In the genomic region with DNA sequence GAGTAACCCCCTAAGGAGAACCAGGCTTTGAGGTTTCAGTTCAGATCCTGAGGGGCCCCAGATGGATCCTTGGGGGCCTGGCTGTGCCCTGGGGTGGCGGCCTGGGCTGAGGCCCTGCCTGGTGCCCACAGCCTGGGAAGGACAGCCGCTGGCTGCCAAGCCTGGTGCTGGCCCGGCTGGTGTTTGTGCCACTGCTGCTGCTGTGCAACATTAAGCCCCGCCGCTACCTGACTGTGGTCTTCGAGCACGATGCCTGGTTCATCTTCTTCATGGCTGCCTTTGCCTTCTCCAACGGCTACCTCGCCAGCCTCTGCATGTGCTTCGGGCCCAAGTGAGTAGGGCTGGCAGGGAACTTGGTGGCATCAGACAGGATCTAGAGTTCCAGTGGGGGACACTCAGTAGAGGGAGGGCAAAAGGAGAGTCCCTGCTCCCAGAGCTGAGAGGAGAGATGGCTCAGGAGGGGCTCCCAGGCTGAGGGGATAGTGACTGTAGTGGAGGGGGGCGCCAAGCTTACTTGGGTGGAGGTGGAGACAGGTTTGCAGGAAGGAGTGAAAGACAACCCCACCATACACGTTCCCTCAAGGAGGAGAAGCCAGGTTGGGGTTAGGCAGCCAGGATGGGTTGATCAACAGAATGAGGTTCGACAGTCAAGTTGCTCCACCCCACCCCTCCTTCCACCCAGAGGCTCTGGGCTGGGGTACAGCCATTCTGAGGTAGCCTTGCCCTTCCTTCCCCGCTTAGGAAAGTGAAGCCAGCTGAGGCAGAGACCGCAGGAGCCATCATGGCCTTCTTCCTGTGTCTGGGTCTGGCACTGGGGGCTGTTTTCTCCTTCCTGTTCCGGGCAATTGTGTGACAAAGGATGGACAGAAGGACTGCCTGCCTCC, we compare ENCODE assay signal across 14 cellular contexts. TPM values are rescaled to one million over a fixed set of nuclear protein-coding genes. Genes with fewer than 3 reads are reported as not detected.
A peak's percentile ranks its signal among the peaks of the same experiment; 100 is the strongest.
DNase-seq lines count a peak whose midpoint lies in the region; ATAC-seq and TF ChIP-seq lines count a peak whose summit lies in the region.
"Had no signal": no experiment of that assay in that cellular context is flagged by ENCODE, and none has a peak within 500 bp of the region (broad histone marks: within the 10 kb centered on the region; RNA-seq: fewer than 3 reads in every experiment).

No MANE protein-coding gene starts in this region.

- no peak overlapping the region for H4K91ac ChIP-seq in mesenchymal stem cell (ENCODE audit: low read length)

- H3K27ac Mint-ChIP-seq in activated CD8-positive, alpha-beta memory T cell treated with anti-CD3 and anti-CD28 coated beads, Interleukin-2, amount 10 ng/mL, durations not matched to agents 7 days and 5 days = peak overlapping the region; percentile 54
- H3K27ac Mint-ChIP-seq: activated T-cell treated with anti-CD3 and anti-CD28 coated beads, Interleukin-2, amount 50 U/mL, for 24 hours had no signal

- no peak overlapping the region for H3K4me3 Mint-ChIP-seq in activated CD8-positive, alpha-beta memory T cell treated with anti-CD3 and anti-CD28 coated beads, Interleukin-2, amount 10 ng/mL, durations not matched to agents 7 days and 5 days
- H3K4me3 Mint-ChIP-seq: activated T-cell treated with anti-CD3 and anti-CD28 coated beads, Interleukin-2, amount 50 U/mL, for 24 hours; IgD-negative memory B cell had no signal

- TF ChIP-seq POLR2A in adrenal gland (IDR thresholded peaks at IDR 0.05) = no peak

- intact Hi-C loops in adrenal gland (cut with DNase I) (loop anchor here (5.0 to 10.0 kb wide), 3 partner anchors 61 to 138 kb away; no protein-coding TSS in a partner anchor), sciatic nerve (cut with DNase I) (no loop called here)

- no peaks in the 10 kb centered on the region for H3K27me3 ChIP-seq in adrenal gland
- H3K27me3 ChIP-seq in mesenchymal stem cell (ENCODE audit: control insufficient read depth in 1 of 2, insufficient read depth in 1 of 2, low read length in 2 of 2) = no peaks in the 10 kb centered on the region
- H3K27me3 ChIP-seq: foreskin keratinocyte had no signal

- H2AK5ac ChIP-seq in mesenchymal stem cell (ENCODE audit: low read length, severe bottlenecking) = peak overlapping the region; percentile 10

- H3K9me3 Mint-ChIP-seq in activated CD8-positive, alpha-beta memory T cell treated with anti-CD3 and anti-CD28 coated beads, Interleukin-2, amount 10 ng/mL, durations not matched to agents 7 days and 5 days (ENCODE audit: low read depth) = no peaks in the 10 kb centered on the region
- H3K9me3 Mint-ChIP-seq: activated T-cell treated with anti-CD3 and anti-CD28 coated beads, Interleukin-2, amount 50 U/mL, for 24 hours; IgD-negative memory B cell had no signal

- no peak overlapping the region for H2BK120ac ChIP-seq in mesenchymal stem cell (ENCODE audit: low read depth, low read length)

- H4K8ac ChIP-seq in mesenchymal stem cell (ENCODE audit: low read length) = no peak overlapping the region

- CTCF ChIA-PET in activated CD8-positive, alpha-beta memory T cell treated with anti-CD3 and anti-CD28 coated beads, Interleukin-2, amount 10 ng/mL, durations not matched to agents 7 days and 5 days (lab: Charles Lee) = interaction anchor here (0.8 to 7.6 kb wide), 6 partner anchors 10 to 137 kb away, joined by 3 to 88 read pairs (median 24); partner anchors contain the start of genes HSP90AB1 and SLC29A1

- peaks cover 46 to 67% of the 10 kb centered on the region in 2 donors for H3K4me1 ChIP-seq in adrenal gland (replicated peaks in 1 of 2)
- H3K4me1 ChIP-seq in mesenchymal stem cell (ENCODE audit: control insufficient read depth, insufficient read depth, low read depth, low read length) = peaks cover 20% of the 10 kb centered on the region

- TF ChIP-seq CTCF in adrenal gland (IDR thresholded peaks at IDR 0.05) = no peak

- H2BK5ac ChIP-seq in mesenchymal stem cell (ENCODE audit: low read depth, low read length, poor library complexity, severe bottlenecking) = no peak overlapping the region

- peaks cover 19% of the 10 kb centered on the region for H3K4me1 Mint-ChIP-seq in activated CD8-positive, alpha-beta memory T cell treated with anti-CD3 and anti-CD28 coated beads, Interleukin-2, amount 10 ng/mL, durations not matched to agents 7 days and 5 days

- H3K4me2 ChIP-seq in mesenchymal stem cell (ENCODE audit: low read length, poor library complexity, severe bottlenecking) = no peak overlapping the region

- DNase-seq in activated CD8-positive, alpha-beta memory T cell treated with anti-CD3 and anti-CD28 coated beads, Interleukin-2, amount 10 ng/mL, durations not matched to agents 7 days and 5 days = no peak
- DNase-seq in activated CD8-positive, alpha-beta memory T cell treated with anti-CD3 and anti-CD28 coated beads, Interleukin-2, amount 50 U/mL, for 4 hours = no peak
- DNase-seq in adrenal gland = peak in 1 of 7 donors; percentile 21
- DNase-seq in mesenchymal stem cell = no peak
- DNase-seq in sciatic nerve (ENCODE audit: low spot score) = no peak
- no peak for DNase-seq in NCI-H82 treated with DMSO at 0.1 percent for 48 hours (lab: John Stamatoyannopoulos, UW; ENCODE audit: unreplicated experiment)
- DNase-seq: activated T-cell treated with anti-CD3 and anti-CD28 coated beads, Interleukin-2, amount 50 U/mL, for 24 hours; EL; foreskin keratinocyte; NCI-H1694 treated with DMSO at 0.1 percent for 48 hours had no signal

- H3K4me3 ChIP-seq in adrenal gland (no peak overlapping the region), mesenchymal stem cell (ENCODE audit: insufficient read depth in 1 of 2, low read depth in 1 of 2, low read length in 2 of 2) (no peak overlapping the region)

- no peak overlapping the region for H2BK15ac ChIP-seq in mesenchymal stem cell (ENCODE audit: low read depth, poor library complexity, severe bottlenecking)

- H3K4ac ChIP-seq in mesenchymal stem cell (ENCODE audit: low read depth in 1 of 2, low read length in 2 of 2) = no peak overlapping the region

- H3K14ac ChIP-seq in mesenchymal stem cell (ENCODE audit: low read length in 2 of 2) = no peak overlapping the region

- H3K36me3 ChIP-seq in adrenal gland (replicated peaks in 1 of 2) = peaks cover 0 to 36% of the 10 kb centered on the region in 2 donors
- H3K36me3 ChIP-seq in mesenchymal stem cell (ENCODE audit: control insufficient read depth in 1 of 2, insufficient read depth in 2 of 2, low read depth in 1 of 2, low read length in 2 of 2) = peaks cover 14 to 54% of the 10 kb centered on the region in 2 experiments

- H3K18ac ChIP-seq in mesenchymal stem cell (ENCODE audit: low read depth in 1 of 2, low read length in 2 of 2) = no peak overlapping the region

- no peak for ATAC-seq in activated CD8-positive, alpha-beta memory T cell treated with anti-CD3 and anti-CD28 coated beads, Interleukin-2, amount 10 ng/mL, durations not matched to agents 7 days and 5 days
- ATAC-seq in sciatic nerve (no peak), GM18520 (IDR thresholded peaks at IDR 0.05; ENCODE audit: unreplicated experiment) (no peak)
- ATAC-seq: foreskin keratinocyte had no signal

- peak overlapping the region; percentile 58 for H3K9ac ChIP-seq in mesenchymal stem cell (ENCODE audit: low read length)

- peak overlapping the region in 1 of 2 experiments; percentile 26 for H2BK12ac ChIP-seq in mesenchymal stem cell (ENCODE audit: low read length in 2 of 2)

- H3K36me3 Mint-ChIP-seq in activated CD8-positive, alpha-beta memory T cell treated with anti-CD3 and anti-CD28 coated beads, Interleukin-2, amount 10 ng/mL, durations not matched to agents 7 days and 5 days = peaks cover 3% of the 10 kb centered on the region

- peak overlapping the region in 4 of 5 donors; percentile 59 to 98 (median 76) for H3K27ac ChIP-seq in adrenal gland
- no peak overlapping the region for H3K27ac ChIP-seq in mesenchymal stem cell (ENCODE audit: low read length, poor library complexity, severe bottlenecking)
- peak overlapping the region; percentile 79 for H3K27ac ChIP-seq in temporal lobe (ENCODE audit: low read depth, low read length)
- H3K27ac ChIP-seq: foreskin keratinocyte had no signal

- peaks cover 10% of the 10 kb centered on the region for H3K79me1 ChIP-seq in mesenchymal stem cell (replicated peaks; ENCODE audit: low read length, poor library complexity, severe bottlenecking)

- WGBS in adrenal gland, 4 donors = 77 to 89% (median 85%) methylated on average over 9 to 16 of the region's 16 CpGs
- 95% methylated on average over 15 of the region's 16 CpGs for WGBS in mesenchymal stem cell

- H3K9me3 ChIP-seq in adrenal gland (replicated peaks in 1 of 3) (no peaks in the 10 kb centered on the region), mesenchymal stem cell (ENCODE audit: control insufficient read depth, low read length) (no peaks in the 10 kb centered on the region)

- H3K27me3 Mint-ChIP-seq in activated CD8-positive, alpha-beta memory T cell treated with anti-CD3 and anti-CD28 coated beads, Interleukin-2, amount 10 ng/mL, durations not matched to agents 7 days and 5 days = no peaks in the 10 kb centered on the region
- H3K27me3 Mint-ChIP-seq: activated T-cell treated with anti-CD3 and anti-CD28 coated beads, Interleukin-2, amount 50 U/mL, for 24 hours; IgD-negative memory B cell had no signal

- no peak overlapping the region for H2AFZ ChIP-seq in mesenchymal stem cell (ENCODE audit: low read depth, low read length)

- peak overlapping the region in 1 of 2 experiments; percentile 25 for H3K23ac ChIP-seq in mesenchymal stem cell (ENCODE audit: low read length in 2 of 2)

RNA-seq across cellular contexts. Expression of gene SLC29A1, which starts 9.5 kb away (rescaled TPM):
- total RNA-seq in activated CD8-positive, alpha-beta memory T cell treated with anti-CD3 and anti-CD28 coated beads, Interleukin-2, amount 10 ng/mL, durations not matched to agents 7 days and 5 days = 10 to 100 TPM; 39.8 to 49.9 TPM
- total RNA-seq in adrenal gland (100 to 1,000 TPM; 104 to 356 (median 186) TPM), temporal lobe (5.4 TPM), sciatic nerve (71.7 TPM)
- polyA plus RNA-seq in adrenal gland = 100 to 1,000 TPM in 2 of 3 donors, 10 to 100 TPM in 1; 51.9 to 113 (median 108) TPM
- 31.6 TPM for polyA plus RNA-seq in mesenchymal stem cell (2013, experiment 1 of 2)
- 29.2 TPM for polyA plus RNA-seq in mesenchymal stem cell (2013, experiment 2 of 2)

RNA-seq across cellular contexts. Expression of gene HSP90AB1, which starts 14.0 kb away (rescaled TPM):
- 1,000 to 10,000 TPM in 1 of 2 experiments, 100 to 1,000 TPM in 1; 734 to 1,112 TPM for total RNA-seq in activated CD8-positive, alpha-beta memory T cell treated with anti-CD3 and anti-CD28 coated beads, Interleukin-2, amount 10 ng/mL, durations not matched to agents 7 days and 5 days
- 1,000 to 10,000 TPM in 3 of 8 donors, 100 to 1,000 TPM in 5; 692 to 1,293 (median 857) TPM for total RNA-seq in adrenal gland
- polyA plus RNA-seq in adrenal gland = 1,000 to 10,000 TPM in 1 of 3 donors, 100 to 1,000 TPM in 2; 275 to 2,249 (median 420) TPM
- 545 TPM for polyA plus RNA-seq in mesenchymal stem cell (2013, experiment 1 of 2)
- polyA plus RNA-seq in mesenchymal stem cell (2013, experiment 2 of 2) = 525 TPM
- total RNA-seq in temporal lobe = 440 TPM
- 470 TPM for total RNA-seq in sciatic nerve

RNA-seq across cellular contexts. Expression of gene MYMX, which starts 16.2 kb away (rescaled TPM):
- total RNA-seq in activated CD8-positive, alpha-beta memory T cell treated with anti-CD3 and anti-CD28 coated beads, Interleukin-2, amount 10 ng/mL, durations not matched to agents 7 days and 5 days = not detected
- total RNA-seq in adrenal gland (under 1 TPM in 1 of 8 donors, not detected in 7; 0.39 TPM), temporal lobe (not detected), sciatic nerve (2.1 TPM)
- polyA plus RNA-seq in adrenal gland = under 1 TPM in 1 of 3 donors, not detected in 2; 0.94 TPM
- not detected for polyA plus RNA-seq in mesenchymal stem cell (2013, experiment 1 of 2)
- not detected for polyA plus RNA-seq in mesenchymal stem cell (2013, experiment 2 of 2)
- total RNA-seq: foreskin keratinocyte; T-helper 2 cell treated with Interferon-gamma antibody and Interleukin-4, amounts not matched to agents 100 ng/mL and 5 ng/mL, for 36 hours had no signal
- polyA plus RNA-seq: foreskin keratinocyte, IgD-negative memory B cell had no signal

RNA-seq across cellular contexts. Expression of gene SLC35B2, which starts 24.4 kb away (rescaled TPM):
- 10 to 100 TPM; 28.0 to 39.6 TPM for total RNA-seq in activated CD8-positive, alpha-beta memory T cell treated with anti-CD3 and anti-CD28 coated beads, Interleukin-2, amount 10 ng/mL, durations not matched to agents 7 days and 5 days
- total RNA-seq in adrenal gland (10 to 100 TPM; 48.5 to 79.8 (median 63.5) TPM), temporal lobe (23.8 TPM), sciatic nerve (26.8 TPM)
- 10 to 100 TPM; 12.7 to 37.5 (median 19.3) TPM for polyA plus RNA-seq in adrenal gland
- 80.8 TPM for polyA plus RNA-seq in mesenchymal stem cell (2013, experiment 1 of 2)
- polyA plus RNA-seq in mesenchymal stem cell (2013, experiment 2 of 2) = 81.8 TPM

RNA-seq across cellular contexts. Expression of gene NFKBIE, which starts 32.4 kb away (rescaled TPM):
- 10 to 100 TPM; 24.5 to 37.7 TPM for total RNA-seq in activated CD8-positive, alpha-beta memory T cell treated with anti-CD3 and anti-CD28 coated beads, Interleukin-2, amount 10 ng/mL, durations not matched to agents 7 days and 5 days
- total RNA-seq in adrenal gland (10 to 100 TPM in 5 of 8 donors, 1 to 10 TPM in 3; 4.8 to 31.2 (median 10.5) TPM), temporal lobe (8.1 TPM), sciatic nerve (9.1 TPM)
- polyA plus RNA-seq in adrenal gland = 10 to 100 TPM in 2 of 3 donors, 1 to 10 TPM in 1; 5.8 to 17.0 (median 10.5) TPM
- polyA plus RNA-seq in mesenchymal stem cell (2013, experiment 1 of 2) = 4.9 TPM
- 4.8 TPM for polyA plus RNA-seq in mesenchymal stem cell (2013, experiment 2 of 2)
